9 cellular contexts compared by ENCODE assay signal in the genomic region with DNA sequence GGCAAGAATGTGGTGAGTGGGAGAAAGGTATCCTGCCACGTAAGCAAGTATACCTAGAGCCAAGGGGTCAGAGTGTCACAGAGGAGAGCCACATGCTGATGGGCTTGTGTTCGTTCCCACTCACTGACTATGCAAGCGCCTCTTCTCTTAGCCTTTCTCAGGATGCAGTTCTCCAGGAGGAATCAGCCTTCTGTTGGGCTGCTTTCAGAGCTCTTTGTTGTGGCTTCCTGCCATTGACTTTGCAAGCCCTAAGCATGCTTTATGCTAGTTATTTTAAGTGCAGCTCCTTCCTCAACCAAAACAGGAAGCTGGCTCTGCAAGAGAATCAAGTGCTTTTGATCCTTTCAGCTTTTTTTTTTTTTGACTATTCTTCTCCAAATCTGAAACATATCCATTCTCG.
DNase-seq lines count a peak whose midpoint lies in the region; ATAC-seq and TF ChIP-seq lines count a peak whose summit lies in the region.
"Had no signal": no experiment of that assay in that cellular context is flagged by ENCODE, and none has a peak within 500 bp of the region (broad histone marks: within the 10 kb centered on the region; RNA-seq: fewer than 3 reads in every experiment).

No MANE protein-coding gene starts in this region.

- H3K9me3 ChIP-seq in Peyer's patch, result no peaks in the 10 kb centered on the region
- H3K9me3 ChIP-seq in SJCRH30 (replicated peaks), result no peaks in the 10 kb centered on the region

- H3K4me1 ChIP-seq in Peyer's patch (peaks cover 0 to 18% (median 4%) of the 10 kb centered on the region in 4 donors), SJCRH30 (peaks cover 10% of the 10 kb centered on the region)

- peaks cover 17 to 53% (median 44%) of the 10 kb centered on the region in 4 donors for H3K4me1 Mint-ChIP-seq in naive thymus-derived CD8-positive, alpha-beta T cell

- H3K27me3 ChIP-seq in Peyer's patch (no peaks in the 10 kb centered on the region), SJCRH30 (no peaks in the 10 kb centered on the region)

- POLR2A ChIA-PET in naive thymus-derived CD8-positive, alpha-beta T cell (lab: Charles Lee), result interaction anchor here (0.6 to 1.6 kb wide), 10 partner anchors 21 to 1345 kb away, joined by 3 to 12 read pairs (median 3); a partner anchor contains a TSS

- peak overlapping the region in 1 of 4 donors; percentile 8 for H3K27ac ChIP-seq in Peyer's patch
- no peak overlapping the region for H3K27ac ChIP-seq in SJCRH30
- H3K27ac ChIP-seq: epithelial cell of prostate had no signal

- DNase-seq in Peyer's patch, result peak in 2 of 3 donors; percentile 31 to 57
- peak; percentile 83 for DNase-seq in choroid plexus epithelial cell (ENCODE audit: low read depth)
- peak in 9 of 10 donors; percentile 21 to 78 (median 53) for DNase-seq in naive thymus-derived CD8-positive, alpha-beta T cell
- no peak for DNase-seq in HCEC 1CT
- no peak for DNase-seq in SJCRH30

- H3K36me3 ChIP-seq in Peyer's patch (peaks cover 0 to 19% (median 0%) of the 10 kb centered on the region in 3 donors), SJCRH30 (peaks cover 6% of the 10 kb centered on the region)

- H3K36me3 Mint-ChIP-seq in naive thymus-derived CD8-positive, alpha-beta T cell, result peaks cover 6 to 27% (median 13%) of the 10 kb centered on the region in 3 donors

- peak overlapping the region; percentile 61 to 85 (median 74) for H3K4me3 Mint-ChIP-seq in naive thymus-derived CD8-positive, alpha-beta T cell

- H3K4me3 ChIP-seq in Peyer's patch (no peak overlapping the region), choroid plexus epithelial cell (ENCODE audit: low read depth, low read length) (no peak overlapping the region), SJCRH30 (no peak overlapping the region)

- no peaks in the 10 kb centered on the region for H3K27me3 Mint-ChIP-seq in naive thymus-derived CD8-positive, alpha-beta T cell

- ATAC-seq in GM19351 (IDR thresholded peaks at IDR 0.05; ENCODE audit: unreplicated experiment) (peak; percentile 44), GM19397 (IDR thresholded peaks at IDR 0.05; ENCODE audit: unreplicated experiment) (no peak), GM18873 (IDR thresholded peaks at IDR 0.05; ENCODE audit: low FRiP score, unreplicated experiment) (no peak)
- peak; percentile 95 to 97 for ATAC-seq in naive thymus-derived CD8-positive, alpha-beta T cell

- TF ChIP-seq CTCF in Peyer's patch (IDR thresholded peaks at IDR 0.05) (no peak), choroid plexus epithelial cell (conservative IDR thresholded peaks at IDR 0.05; ENCODE audit: low read depth, low read length) (no peak)

- H3K9me3 Mint-ChIP-seq in naive thymus-derived CD8-positive, alpha-beta T cell, result peaks cover 0 to 7% (median 2%) of the 10 kb centered on the region in 9 donors

- no peak for TF ChIP-seq POLR2A in Peyer's patch (IDR thresholded peaks at IDR 0.05)

- H3K27ac Mint-ChIP-seq in naive thymus-derived CD8-positive, alpha-beta T cell, result peak overlapping the region in 9 of 10 donors; percentile 66 to 93 (median 83)

Comparison
In these comparisons a context has a peak if more than half of its experiments do, and no peak if none do; other contexts are left out.
1. ATAC-seq: peak in GM19351 (single experiment) and naive thymus-derived CD8-positive, alpha-beta T cell (2 of 2); none in GM19397 (single experiment) and GM18873 (single experiment).
2. DNase-seq: peak in Peyer's patch (2 of 3), choroid plexus epithelial cell (single experiment) and naive thymus-derived CD8-positive, alpha-beta T cell (9 of 10); none in HCEC 1CT (single experiment) and SJCRH30 (0 of 2).